11 cellular contexts compared by ENCODE assay signal in genomic region chr10:126841341-126841902, GRCh38.
DNase-seq lines count a peak whose midpoint lies in the region; ATAC-seq and TF ChIP-seq lines count a peak whose summit lies in the region.
"Had no signal": no experiment of that assay in that cellular context is flagged by ENCODE, and none has a peak within 500 bp of the region (broad histone marks: within the 10 kb centered on the region; RNA-seq: fewer than 3 reads in every experiment).

No MANE protein-coding gene starts in this region.

- H3K27ac ChIP-seq in IMR-90 (ENCODE audit: insufficient read depth, low read length) = no peak overlapping the region
- H3K27ac ChIP-seq in colonic mucosa = peak overlapping the region; percentile 69
- peak overlapping the region; percentile 66 to 78 (median 75) for H3K27ac ChIP-seq in transverse colon
- H3K27ac ChIP-seq: A549, C4-2B had no signal

- dilution Hi-C loops in IMR-90 (cut with HindIII; ENCODE audit: low sequenced_read_pairs, unreplicated experiment) = no loop called here

- in situ Hi-C loops in IMR-90 (cut with MboI; ENCODE audit: low sequenced_read_pairs) = no loop called here
- in situ Hi-C loops in transverse colon (cut with MboI; ENCODE audit: low pct_ligation_motif_present in 1 of 4, low pct_unique_long_range_greater_than_20kb in 1 of 4, low sequenced_read_pairs in 3 of 4) = no loop called here

- H3K4me1 ChIP-seq in IMR-90 (ENCODE audit: control insufficient read depth, insufficient read depth, low read length) (no peaks in the 10 kb centered on the region), colonic mucosa (no peaks in the 10 kb centered on the region), transverse colon (peaks cover 0 to 46% (median 16%) of the 10 kb centered on the region in 4 donors)
- H3K4me1 ChIP-seq: A549, BE2C had no signal

- H3K79me1 ChIP-seq in IMR-90 (ENCODE audit: low read depth in 1 of 2, low read length in 2 of 2) = no peaks in the 10 kb centered on the region

- H2AK9ac ChIP-seq in IMR-90 (replicated peaks; ENCODE audit: low read depth, low read length, poor library complexity) = peak overlapping the region; percentile 65

- DNase-seq in IMR-90 = no peak
- DNase-seq in colonic mucosa = peak; percentile 58
- peak in 1 of 2 donors; percentile 42 for DNase-seq in left colon
- peak; percentile 49 for DNase-seq in transverse colon
- DNase-seq in NCI-H2029 (lab: John Stamatoyannopoulos, UW) = no peak
- no peak for DNase-seq in NCI-H345 treated with DMSO at 0.1 percent for 48 hours (lab: John Stamatoyannopoulos, UW; ENCODE audit: unreplicated experiment)
- DNase-seq in NK-92 (lab: John Stamatoyannopoulos, UW; ENCODE audit: unreplicated experiment) = no peak
- DNase-seq: BE2C; CD4-positive, alpha-beta memory T cell had no signal

- TF ChIP-seq CTCF in IMR-90 (conservative IDR thresholded peaks at IDR 0.05; ENCODE audit: low read depth, low read length) (no peak), colonic mucosa (IDR thresholded peaks at IDR 0.05) (no peak), transverse colon (IDR thresholded peaks at IDR 0.05) (no peak)

- no peak overlapping the region for H4K91ac ChIP-seq in IMR-90 (ENCODE audit: insufficient read depth, low read depth, low read length)

- no peak overlapping the region for H3K4me2 ChIP-seq in IMR-90 (ENCODE audit: low read depth, low read length)
- H3K4me2 ChIP-seq: A549 had no signal

- BruUV-seq in IMR-90 (replicated peaks; lab: Mats Ljungman, UMichigan) = no TSS peak

- H2BK20ac ChIP-seq in IMR-90 (ENCODE audit: low read depth, low read length) = no peak overlapping the region

- TF ChIP-seq POLR2A in IMR-90 (IDR thresholded peaks at IDR 0.05; ENCODE audit: low read depth, low read length) (no peak), transverse colon (IDR thresholded peaks at IDR 0.05) (no peak)

- ATAC-seq in IMR-90 (ENCODE audit: low read depth) (no peak), left colon (peak; percentile 61)
- ATAC-seq: A549 had no signal

- H3K36me3 ChIP-seq in IMR-90 (ENCODE audit: control insufficient read depth, insufficient read depth, low read length) (no peaks in the 10 kb centered on the region), colonic mucosa (no peaks in the 10 kb centered on the region), transverse colon (no peaks in the 10 kb centered on the region)
- H3K36me3 ChIP-seq: BE2C had no signal

- WGBS in IMR-90 (ENCODE audit: extremely low coverage in 2 of 2, insufficient read length in 1 of 2), 2 experiments = no CpG with 5 or more reads among the region's 5 CpGs
- WGBS in transverse colon (ENCODE audit: low coverage in 1 of 2), 2 donors = 40 to 44% methylated on average over 1 to 5 of the region's 5 CpGs

- H3K27me3 ChIP-seq in IMR-90 (ENCODE audit: control insufficient read depth, insufficient read depth, low read length) (peaks cover 4% of the 10 kb centered on the region), colonic mucosa (no peaks in the 10 kb centered on the region), transverse colon (no peaks in the 10 kb centered on the region)
- H3K27me3 ChIP-seq: BE2C had no signal

- no peak overlapping the region for H3K23ac ChIP-seq in IMR-90 (ENCODE audit: low read depth, low read length)

- H3K14ac ChIP-seq in IMR-90 (replicated peaks; ENCODE audit: low read depth, low read length) = no peak overlapping the region

- TF ChIP-seq RAD21 in IMR-90 (IDR thresholded peaks at IDR 0.05; ENCODE audit: low read length) = no peak

- no peak overlapping the region for H2BK120ac ChIP-seq in IMR-90 (ENCODE audit: low read depth, low read length)

- H3K9ac ChIP-seq in IMR-90 (ENCODE audit: low read depth, low read length) (no peak overlapping the region), colonic mucosa (ENCODE audit: low read depth in 2 of 2, low read length in 2 of 2) (no peak overlapping the region)

- no peak overlapping the region for H3K56ac ChIP-seq in IMR-90 (ENCODE audit: extremely low read depth, insufficient read depth, low read length)

- no peak for TF ChIP-seq EP300 in transverse colon (IDR thresholded peaks at IDR 0.05; ENCODE audit: low read depth)

- H3K18ac ChIP-seq in IMR-90 (ENCODE audit: low read depth, low read length) = no peak overlapping the region

- no peak overlapping the region for H2AFZ ChIP-seq in IMR-90 (replicated peaks; ENCODE audit: low read length, poor library complexity)

- no peak overlapping the region for H4K8ac ChIP-seq in IMR-90 (ENCODE audit: low read depth in 2 of 2, low read length in 2 of 2)

- no peak overlapping the region for H2AK5ac ChIP-seq in IMR-90 (ENCODE audit: low read depth, low read length)

- no peak overlapping the region for H3K4ac ChIP-seq in IMR-90 (ENCODE audit: low read depth, low read length)

- POLR2A ChIA-PET in IMR-90 (lab: Charles Lee; ENCODE audit: unreplicated experiment) = no interaction called here

- H2BK5ac ChIP-seq in IMR-90 (ENCODE audit: low read depth, low read length, poor library complexity, severe bottlenecking) = no peak overlapping the region

- H3K9me3 ChIP-seq in IMR-90 (ENCODE audit: control insufficient read depth, insufficient read depth, low read length) (no peaks in the 10 kb centered on the region), colonic mucosa (no peaks in the 10 kb centered on the region), transverse colon (no peaks in the 10 kb centered on the region)
- H3K9me3 ChIP-seq: A549, BE2C had no signal

- intact Hi-C loops in IMR-90 (cut with micrococcal nuclease) = no loop called here
- intact Hi-C loops in colonic mucosa (cut with DNase I) = no loop called here
- intact Hi-C loops in left colon (cut with DNase I, micrococcal nuclease) = no loop called here
- intact Hi-C loops in transverse colon (cut with DNase I; ENCODE audit: low total_unique reads) = no loop called here

- no peaks in the 10 kb centered on the region for H4K20me1 ChIP-seq in IMR-90 (ENCODE audit: insufficient read depth, low read length)

- no peak overlapping the region for H2BK15ac ChIP-seq in IMR-90 (ENCODE audit: low read depth, low read length)

- no peaks in the 10 kb centered on the region for H3K9me1 ChIP-seq in IMR-90 (ENCODE audit: insufficient read depth, low read length)

- CTCF ChIA-PET in IMR-90 (lab: Yijun Ruan, JAX) = no interaction called here

- H3K4me3 ChIP-seq in IMR-90 (ENCODE audit: insufficient read depth, low read depth, low read length) (no peak overlapping the region), colonic mucosa (no peak overlapping the region), transverse colon (no peak overlapping the region)
- H3K4me3 ChIP-seq: A549 had no signal

- H4K5ac ChIP-seq in IMR-90 (ENCODE audit: low read depth, low read length) = no peak overlapping the region

TF ChIP-seq in IMR-90, 13 proteins besides CTCF, POLR2A, EP300 and RAD21:
- TF ChIP-seq BHLHE40 (IDR thresholded peaks at IDR 0.05; ENCODE audit: low read depth, low read length) (no peak), CEBPB (IDR thresholded peaks at IDR 0.05; ENCODE audit: low read depth, low read length) (peak; percentile 79), MAFK (IDR thresholded peaks at IDR 0.05; ENCODE audit: low read depth, low read length) (no peak)

Comparison
In these comparisons a context has a peak if more than half of its experiments do, and no peak if none do; other contexts are left out.
1. DNase-seq: peak in colonic mucosa (single experiment) and transverse colon (single experiment); none in IMR-90 (single experiment), NCI-H2029 (single experiment), NCI-H345 treated with DMSO at 0.1 percent for 48 hours (single experiment) and NK-92 (single experiment).